Comparison of ENCODE assay signal across 15 cellular contexts in genomic region chr3:39112113-39112512, GRCh38. TPM values are rescaled to one million over a fixed set of nuclear protein-coding genes. Genes with fewer than 3 reads are reported as not detected.
A peak's percentile ranks its signal among the peaks of the same experiment; 100 is the strongest.
DNase-seq lines count a peak whose midpoint lies in the region; ATAC-seq lines count a peak whose summit lies in the region.
"Had no signal": no experiment of that assay in that cellular context is flagged by ENCODE, and none has a peak within 500 bp of the region (broad histone marks: within the 10 kb centered on the region; RNA-seq: fewer than 3 reads in every experiment).

No MANE protein-coding gene starts in this region.

- no peak overlapping the region for H4K8ac ChIP-seq in neuronal stem cell (ENCODE audit: low read depth, low read length)

- peak overlapping the region; percentile 46 for H3K23ac ChIP-seq in neuronal stem cell (ENCODE audit: low read depth, low read length, poor library complexity)

- no peak overlapping the region for H4K91ac ChIP-seq in neuronal stem cell (ENCODE audit: low read depth, low read length, poor library complexity)

- H3K36me3 ChIP-seq in neuronal stem cell (replicated peaks in 1 of 2; ENCODE audit: control insufficient read depth in 2 of 2, insufficient read depth in 2 of 2, low read length in 2 of 2), result no peaks in the 10 kb centered on the region

- peaks cover 1% of the 10 kb centered on the region for H3K79me1 ChIP-seq in neuronal stem cell (ENCODE audit: low read depth, low read length)

- no peak overlapping the region for H2AK5ac ChIP-seq in neuronal stem cell (ENCODE audit: low read depth, low read length)

- H3K18ac ChIP-seq in neuronal stem cell (ENCODE audit: low read length), result no peak overlapping the region

- H3K4ac ChIP-seq in neuronal stem cell (ENCODE audit: low read length), result no peak overlapping the region

- no peak overlapping the region for H2BK15ac ChIP-seq in neuronal stem cell (ENCODE audit: low read length)

- H3K14ac ChIP-seq in neuronal stem cell (ENCODE audit: low read length), result no peak overlapping the region

- peak; percentile 43 for DNase-seq in activated effector memory CD4-positive, alpha-beta T cell treated with anti-CD3 and anti-CD28 coated beads, Interleukin-2, amount 50 U/mL, for 16 hours
- no peak for DNase-seq in activated effector memory CD4-positive, alpha-beta T cell treated with Interleukin-2 at 50 U/mL for 16 hours
- peak; percentile 67 for DNase-seq in mesenteric fat pad (ENCODE audit: low spot score)
- no peak for DNase-seq in neuronal stem cell (ENCODE audit: low spot score)
- DNase-seq in 8988T, result no peak
- DNase-seq in NCI-H146 (lab: John Stamatoyannopoulos, UW), result no peak
- DNase-seq: ACHN; CD4-positive, CD25-positive, alpha-beta regulatory T cell; DMS53; GF-D8; H7 had no signal

- H3K9me3 ChIP-seq in neuronal stem cell (replicated peaks in 1 of 2; ENCODE audit: control insufficient read depth in 2 of 2, insufficient read depth in 1 of 2, low read depth in 1 of 2, low read length in 2 of 2), result no peaks in the 10 kb centered on the region
- H3K9me3 ChIP-seq: BLaER1 treated with 17β-estradiol and CSF1 and Interleukin-3, amounts not matched to agents 10 nM and 100 nM had no signal

- H3K9ac ChIP-seq in neuronal stem cell (ENCODE audit: low read depth, low read length, poor library complexity), result no peak overlapping the region
- H3K9ac ChIP-seq: BLaER1 treated with 17β-estradiol and CSF1 and Interleukin-3, amounts not matched to agents 10 nM and 100 nM had no signal

- H3K4me1 ChIP-seq in neuronal stem cell (ENCODE audit: control insufficient read depth in 2 of 2, insufficient read depth in 1 of 2, low read depth in 1 of 2, low read length in 2 of 2), result peaks cover 1 to 2% of the 10 kb centered on the region in 2 donors

- H3K4me2 ChIP-seq in neuronal stem cell (ENCODE audit: insufficient read depth, low read length, poor library complexity, severe bottlenecking), result no peak overlapping the region
- H3K4me2 ChIP-seq: BLaER1 treated with 17β-estradiol and CSF1 and Interleukin-3, amounts not matched to agents 10 nM and 100 nM; GM23338 had no signal

- H2BK12ac ChIP-seq in neuronal stem cell (ENCODE audit: low read length), result no peak overlapping the region

- no peak overlapping the region for H2AFZ ChIP-seq in neuronal stem cell (ENCODE audit: low read length)
- H2AFZ ChIP-seq: GM23338 had no signal

- no peak for ATAC-seq in GM18907 (IDR thresholded peaks at IDR 0.05; ENCODE audit: unreplicated experiment)
- ATAC-seq: GM23338 had no signal

- no peaks in the 10 kb centered on the region for H3K27me3 ChIP-seq in neuronal stem cell (ENCODE audit: control insufficient read depth in 3 of 3, insufficient read depth in 3 of 3, low read depth in 1 of 3, low read length in 3 of 3)
- H3K27me3 ChIP-seq: BLaER1 treated with 17β-estradiol and CSF1 and Interleukin-3, amounts not matched to agents 10 nM and 100 nM had no signal

- H3K27ac ChIP-seq in neuronal stem cell (replicated peaks; ENCODE audit: low read length), result no peak overlapping the region
- H3K27ac ChIP-seq: BLaER1 treated with 17β-estradiol and CSF1 and Interleukin-3, amounts not matched to agents 10 nM and 100 nM; HL-60 had no signal

- no CpG with 5 or more reads among the region's 3 CpGs for WGBS in neuronal stem cell (ENCODE audit: extremely low coverage in 2 of 2, insufficient read length in 2 of 2, insufficient replicate concordance in 1 of 2), 2 donors

- no peak overlapping the region for H3K4me3 ChIP-seq in neuronal stem cell (ENCODE audit: low read length in 2 of 2)
- H3K4me3 ChIP-seq: BLaER1 treated with 17β-estradiol and CSF1 and Interleukin-3, amounts not matched to agents 10 nM and 100 nM; GM23338 had no signal

- H2BK5ac ChIP-seq in neuronal stem cell (ENCODE audit: low read length), result no peak overlapping the region

- H2BK120ac ChIP-seq in neuronal stem cell (ENCODE audit: low read depth, low read length), result no peak overlapping the region

RNA-seq across cellular contexts. Expression of gene TTC21A, which starts 4.6 kb away (rescaled TPM):
- 3.1 TPM for total RNA-seq in mesenteric fat pad
- polyA plus RNA-seq in neuronal stem cell (2013, experiment 1 of 2), result 4.3 TPM
- 4.8 TPM for polyA plus RNA-seq in neuronal stem cell (2013, experiment 2 of 2)

RNA-seq across cellular contexts. Expression of gene GORASP1, which starts 4.7 kb away (rescaled TPM):
- total RNA-seq in mesenteric fat pad, result 58.7 TPM
- 18.3 TPM for polyA plus RNA-seq in neuronal stem cell (2013, experiment 1 of 2)
- 18.3 TPM for polyA plus RNA-seq in neuronal stem cell (2013, experiment 2 of 2)

RNA-seq across cellular contexts. Expression of gene CSRNP1, which starts 41.3 kb away (rescaled TPM):
- total RNA-seq in mesenteric fat pad, result 130 TPM
- 4.6 TPM for polyA plus RNA-seq in neuronal stem cell (2013, experiment 1 of 2)
- 4.5 TPM for polyA plus RNA-seq in neuronal stem cell (2013, experiment 2 of 2)

Comparison
In these comparisons a context has a peak if more than half of its experiments do, and no peak if none do; other contexts are left out.
1. DNase-seq: peak in activated effector memory CD4-positive, alpha-beta T cell treated with anti-CD3 and anti-CD28 coated beads, Interleukin-2, amount 50 U/mL, for 16 hours (single experiment) and mesenteric fat pad (single experiment); none in activated effector memory CD4-positive, alpha-beta T cell treated with Interleukin-2 at 50 U/mL for 16 hours (single experiment), neuronal stem cell (single experiment), 8988T (single experiment) and NCI-H146 (single experiment).